In the genomic region with DNA sequence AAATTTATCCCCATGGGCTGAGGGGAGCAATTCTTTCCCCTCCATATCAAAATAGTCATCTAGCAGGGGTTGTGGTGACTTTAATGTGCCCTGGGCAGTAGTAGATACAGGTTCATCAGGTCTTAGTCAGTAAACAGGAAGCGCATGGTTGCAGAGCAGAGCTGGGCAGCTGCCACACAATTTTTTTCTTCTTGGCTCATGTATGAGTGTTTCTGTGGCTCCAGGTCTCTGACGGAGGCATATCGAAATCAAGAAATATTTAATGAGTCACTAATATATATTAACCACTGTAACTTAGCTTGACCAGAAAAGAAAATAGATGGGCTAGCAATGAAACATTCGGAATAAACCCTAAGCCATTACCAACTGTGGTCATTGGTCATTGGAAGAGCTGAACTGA, we compare ENCODE assay signal across 11 cellular contexts.
DNase-seq lines count a peak whose midpoint lies in the region; ATAC-seq and TF ChIP-seq lines count a peak whose summit lies in the region.
"Had no signal": no experiment of that assay in that cellular context is flagged by ENCODE, and none has a peak within 500 bp of the region (broad histone marks: within the 10 kb centered on the region; RNA-seq: fewer than 3 reads in every experiment).

No MANE protein-coding gene starts in this region.

- H3K27ac Mint-ChIP-seq in progenitor cell of endocrine pancreas, result peak overlapping the region; percentile 81
- H3K27ac Mint-ChIP-seq in activated naive CD4-positive, alpha-beta T cell treated with anti-CD3 and anti-CD28 coated beads, Interleukin-2, amount 10 ng/mL, durations not matched to agents 7 days and 5 days, result no peak overlapping the region
- H3K27ac Mint-ChIP-seq: naive thymus-derived CD4-positive, alpha-beta T cell had no signal

- no peak overlapping the region for H3K4me3 Mint-ChIP-seq in progenitor cell of endocrine pancreas (ENCODE audit: low read depth)
- no peak overlapping the region for H3K4me3 Mint-ChIP-seq in activated naive CD4-positive, alpha-beta T cell treated with anti-CD3 and anti-CD28 coated beads, Interleukin-2, amount 10 ng/mL, durations not matched to agents 7 days and 5 days
- H3K4me3 Mint-ChIP-seq: naive thymus-derived CD4-positive, alpha-beta T cell had no signal

- DNase-seq in DMS53 (lab: John Stamatoyannopoulos, UW), result peak; percentile 77
- peak; percentile 45 for DNase-seq in RPMI8226
- no peak for DNase-seq in progenitor cell of endocrine pancreas (ENCODE audit: low spot score, unreplicated experiment)
- DNase-seq in activated CD8-positive, alpha-beta memory T cell treated with anti-CD3 and anti-CD28 coated beads, Interleukin-2, amount 50 U/mL, for 4 hours, result no peak
- DNase-seq in activated naive CD4-positive, alpha-beta T cell treated with anti-CD3 and anti-CD28 coated beads, Interleukin-2, amount 10 ng/mL, durations not matched to agents 7 days and 5 days, result no peak
- no peak for DNase-seq in central memory CD4-positive, alpha-beta T cell
- DNase-seq: amygdala; naive thymus-derived CD4-positive, alpha-beta T cell; NCI-H187 treated with DMSO at 0.1 percent for 48 hours had no signal

- no peaks in the 10 kb centered on the region for H3K27me3 Mint-ChIP-seq in progenitor cell of endocrine pancreas
- H3K27me3 Mint-ChIP-seq in activated naive CD4-positive, alpha-beta T cell treated with anti-CD3 and anti-CD28 coated beads, Interleukin-2, amount 10 ng/mL, durations not matched to agents 7 days and 5 days, result peaks cover 4% of the 10 kb centered on the region

- ATAC-seq in esophagus mucosa, result peak; percentile 88
- ATAC-seq in GM18873 (IDR thresholded peaks at IDR 0.05; ENCODE audit: low FRiP score, unreplicated experiment), result no peak
- ATAC-seq: naive thymus-derived CD4-positive, alpha-beta T cell had no signal

- CTCF ChIA-PET in activated naive CD4-positive, alpha-beta T cell treated with anti-CD3 and anti-CD28 coated beads, Interleukin-2, amount 10 ng/mL, durations not matched to agents 7 days and 5 days (lab: Charles Lee), result interaction anchor here (0.9 to 1.5 kb wide), 2 partner anchors 18 to 196 kb away, joined by 3 read pairs; no protein-coding TSS in a partner anchor

- H3K36me3 Mint-ChIP-seq in progenitor cell of endocrine pancreas (ENCODE audit: insufficient read depth), result no peaks in the 10 kb centered on the region
- H3K36me3 Mint-ChIP-seq in activated naive CD4-positive, alpha-beta T cell treated with anti-CD3 and anti-CD28 coated beads, Interleukin-2, amount 10 ng/mL, durations not matched to agents 7 days and 5 days, result no peaks in the 10 kb centered on the region

- H3K4me1 Mint-ChIP-seq in progenitor cell of endocrine pancreas (ENCODE audit: low read depth), result peaks cover 19% of the 10 kb centered on the region
- peaks cover 11% of the 10 kb centered on the region for H3K4me1 Mint-ChIP-seq in activated naive CD4-positive, alpha-beta T cell treated with anti-CD3 and anti-CD28 coated beads, Interleukin-2, amount 10 ng/mL, durations not matched to agents 7 days and 5 days

- H3K9me3 Mint-ChIP-seq in progenitor cell of endocrine pancreas (ENCODE audit: low read depth), result peaks cover 4% of the 10 kb centered on the region
- H3K9me3 Mint-ChIP-seq in activated naive CD4-positive, alpha-beta T cell treated with anti-CD3 and anti-CD28 coated beads, Interleukin-2, amount 10 ng/mL, durations not matched to agents 7 days and 5 days, result no peaks in the 10 kb centered on the region

- TF ChIP-seq CTCF in progenitor cell of endocrine pancreas (IDR thresholded peaks at IDR 0.05; ENCODE audit: unreplicated experiment), result no peak

Comparison
In these comparisons a context has a peak if more than half of its experiments do, and no peak if none do; other contexts are left out.
1. DNase-seq: peak in DMS53 (single experiment) and RPMI8226 (single experiment); none in progenitor cell of endocrine pancreas (single experiment), activated CD8-positive, alpha-beta memory T cell treated with anti-CD3 and anti-CD28 coated beads, Interleukin-2, amount 50 U/mL, for 4 hours (single experiment), activated naive CD4-positive, alpha-beta T cell treated with anti-CD3 and anti-CD28 coated beads, Interleukin-2, amount 10 ng/mL, durations not matched to agents 7 days and 5 days (single experiment) and central memory CD4-positive, alpha-beta T cell (single experiment).